9 cellular contexts compared by ENCODE assay signal in the genomic region with DNA sequence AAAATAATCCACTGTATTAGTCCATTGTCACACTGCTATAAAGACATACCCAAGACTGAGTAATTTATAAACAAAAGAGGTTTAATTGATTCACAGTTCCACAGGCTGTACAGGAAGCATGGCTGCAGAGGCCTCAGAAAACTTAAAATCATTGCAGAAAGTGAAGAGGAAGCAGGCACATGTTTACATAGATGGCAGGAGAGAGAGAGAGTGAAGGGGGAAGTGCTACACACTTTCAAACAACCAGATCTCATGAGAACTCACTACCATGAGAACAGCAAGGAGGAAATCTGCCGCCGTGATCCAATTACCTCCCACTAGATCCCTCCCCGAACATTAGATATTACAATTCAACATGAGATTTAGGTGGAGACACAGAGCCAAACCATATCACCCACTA. TPM values are rescaled to one million over a fixed set of nuclear protein-coding genes. Genes with fewer than 3 reads are reported as not detected.
"Had no signal": no experiment of that assay in that cellular context is flagged by ENCODE, and none has a peak within 500 bp of the region (broad histone marks: within the 10 kb centered on the region; RNA-seq: fewer than 3 reads in every experiment).

No MANE protein-coding gene starts in this region.

RNA-seq across cellular contexts. Expression of gene SKOR2, which starts 55.5 kb away (rescaled TPM):
- total RNA-seq: activated CD4-positive, alpha-beta memory T cell treated with anti-CD3 and anti-CD28 coated beads, Interleukin-2, amount 10 ng/mL, durations not matched to agents 7 days and 5 days; activated CD8-positive, alpha-beta memory T cell treated with anti-CD3 and anti-CD28 coated beads, Interleukin-2, amount 10 ng/mL, durations not matched to agents 7 days and 5 days; bronchial epithelial cell; PC-3; Peyer's patch; SJSA1; T-cell; T-helper 17 cell had no signal
- polyA plus RNA-seq: SK-N-SH had no signal
